Comparison of ENCODE assay signal across 15 cellular contexts in genomic region chr18:49656098-49656591, GRCh38.
DNase-seq lines count a peak whose midpoint lies in the region; ATAC-seq, FAIRE-seq and TF ChIP-seq lines count a peak whose summit lies in the region.
"Had no signal": no experiment of that assay in that cellular context is flagged by ENCODE, and none has a peak within 500 bp of the region (broad histone marks: within the 10 kb centered on the region; RNA-seq: fewer than 3 reads in every experiment).

No MANE protein-coding gene starts in this region.

- DNase-seq in ELF-1 (ENCODE audit: low read depth, low spot score) (peak; percentile 39), M059J (ENCODE audit: low read depth) (peak; percentile 100), K562 (ENCODE audit: extremely low read depth in 1 of 4, low spot score in 3 of 4) (no peak), mucosa of descending colon (no peak), heart left ventricle (no peak), left cardiac atrium (no peak)
- DNase-seq: activated T-cell treated with anti-CD3 and anti-CD28 coated beads, Interleukin-2, amount 50 U/mL, for 24 hours; hypothalamus; naive thymus-derived CD8-positive, alpha-beta T cell; stimulated activated CD4-positive, alpha-beta T cell treated with anti-CD3 and anti-CD28 coated beads, Interleukin-15, amount 100 ng/mL, for 24 hours; T-helper 1 cell had no signal

- no peak for TF ChIP-seq EP300 in K562 (IDR thresholded peaks at IDR 0.05; ENCODE audit: low read length)

- no peak overlapping the region for H3K9ac ChIP-seq in K562 (ENCODE audit: insufficient read depth in 1 of 2, low read depth in 2 of 2, low read length in 2 of 2)

- no peaks in the 10 kb centered on the region for H3K79me2 ChIP-seq in K562 (ENCODE audit: control insufficient read depth, insufficient read depth, low read length)

- H3K4me1 ChIP-seq in K562 (replicated peaks in 1 of 2; ENCODE audit: control insufficient read depth in 2 of 2, insufficient read depth in 2 of 2, low read length in 2 of 2) (no peaks in the 10 kb centered on the region), mucosa of descending colon (ENCODE audit: low read depth) (no peaks in the 10 kb centered on the region), heart left ventricle (no peaks in the 10 kb centered on the region)

- TF ChIP-seq POLR2A in K562 (conservative IDR thresholded peaks at IDR 0.05) (no peak), heart left ventricle (IDR thresholded peaks at IDR 0.05) (no peak)

- CTCF ChIA-PET in K562 (lab: Yijun Ruan, JAX; ENCODE audit: low intra/inter-chr PET ratio), result no interaction called here

- peaks cover 0 to 27% of the 10 kb centered on the region in 2 experiments; a peak in 2 of 5 replicates for H3K27me3 ChIP-seq in K562 (ENCODE audit: control insufficient read depth in 2 of 2, insufficient read depth in 2 of 2, low read length in 2 of 2)
- no peaks in the 10 kb centered on the region for H3K27me3 ChIP-seq in heart left ventricle

- WGBS in K562 (ENCODE audit: insufficient coverage, low coverage, missing lambda C conversion rate), result 0% methylated on average over 8 of the region's 8 CpGs
- 74 to 78% (median 76%) methylated on average over 8 of the region's 8 CpGs for WGBS in heart left ventricle, 4 donors

- intact Hi-C loops in K562 (cut with micrococcal nuclease) (no loop called here), mucosa of descending colon (cut with DNase I, micrococcal nuclease) (no loop called here), heart left ventricle (cut with DNase I) (no loop called here), left cardiac atrium (cut with DNase I) (no loop called here)

- no peak for TF ChIP-seq CTCF in K562 (IDR thresholded peaks at IDR 0.05 in 2 of 3, conservative IDR thresholded peaks at IDR 0.05 in 1 of 3; ENCODE audit: insufficient read depth in 2 of 3, low read depth in 1 of 3, low read length in 3 of 3)
- TF ChIP-seq CTCF in mucosa of descending colon (IDR thresholded peaks at IDR 0.05), result no peak
- no peak for TF ChIP-seq CTCF in heart left ventricle (IDR thresholded peaks at IDR 0.05)

- ATAC-seq in K562 (no peak), mucosa of descending colon (peak; percentile 80), GM21529 (IDR thresholded peaks at IDR 0.05; ENCODE audit: unreplicated experiment) (no peak), heart left ventricle (no peak), left cardiac atrium (no peak), GM21576 (IDR thresholded peaks at IDR 0.05; ENCODE audit: unreplicated experiment) (no peak)
- ATAC-seq: naive thymus-derived CD8-positive, alpha-beta T cell had no signal

- TF ChIP-seq RAD21 in K562 (CRISPR knock-in tag; conservative IDR thresholded peaks at IDR 0.05 in 1 of 2, IDR thresholded peaks at IDR 0.05 in 1 of 2), result no peak

- no peaks in the 10 kb centered on the region for H4K20me1 ChIP-seq in K562 (replicated peaks; ENCODE audit: control insufficient read depth, insufficient read depth, low read length)

- no TSS peak for BruUV-seq in K562 (replicated peaks; lab: Mats Ljungman, UMichigan)

- no peak overlapping the region for H3K4me2 ChIP-seq in K562 (ENCODE audit: insufficient read depth, low read length)

- in situ Hi-C loops in K562 (cut with MboI), result no loop called here

- no peaks in the 10 kb centered on the region for H3K9me3 ChIP-seq in K562 (replicated peaks; ENCODE audit: control insufficient read depth, insufficient read depth, low read depth, low read length)
- H3K9me3 ChIP-seq in mucosa of descending colon, result no peaks in the 10 kb centered on the region
- H3K9me3 ChIP-seq in heart left ventricle, result no peaks in the 10 kb centered on the region

- no peaks in the 10 kb centered on the region for H3K9me1 ChIP-seq in K562 (ENCODE audit: control insufficient read depth, insufficient read depth, low read length)

- POLR2A ChIA-PET in K562 (lab: Yijun Ruan, JAX), result interaction anchor here (0.7 to 1.5 kb wide), 2 partner anchors 15 to 17 kb away, joined by 3 read pairs; no protein-coding TSS in a partner anchor

- H3K27ac ChIP-seq in K562 (ENCODE audit: extremely low read depth, low read depth, low read length) (no peak overlapping the region), heart left ventricle (no peak overlapping the region)

- no peak for FAIRE-seq in K562 (lab: Jason Lieb, UNC)
- FAIRE-seq: colon, G401.6 had no signal

- no peak overlapping the region for H2AFZ ChIP-seq in K562 (ENCODE audit: low read depth, low read length)

- no peak overlapping the region for H3K4me3 ChIP-seq in K562
- H3K4me3 ChIP-seq in mucosa of descending colon, result no peak overlapping the region
- no peak overlapping the region for H3K4me3 ChIP-seq in heart left ventricle

- H3K36me3 ChIP-seq in K562 (ENCODE audit: control insufficient read depth, insufficient read depth, low read length) (no peaks in the 10 kb centered on the region), mucosa of descending colon (ENCODE audit: low read depth) (no peaks in the 10 kb centered on the region), heart left ventricle (no peaks in the 10 kb centered on the region)

TF ChIP-seq in K562, 482 proteins besides CTCF, POLR2A, EP300 and RAD21:
- peak; percentile 49 for TF ChIP-seq FOSL1 (tag; conservative IDR thresholded peaks at IDR 0.05)
- no peak for TF ChIP-seq CCNT2 (IDR thresholded peaks at IDR 0.05; ENCODE audit: borderline replicate concordance, extremely low read depth, insufficient read length, low read depth, low read length)
- TF ChIP-seq ZBTB9 (CRISPR knock-in tag; IDR thresholded peaks at IDR 0.05), result 0 out of 2 replicates have a peak, but pooled peaks have one; percentile 31
- TF ChIP-seq CXXC5 (CRISPR knock-in tag; IDR thresholded peaks at IDR 0.05), result no peak
- no peak for TF ChIP-seq RBM22 (IDR thresholded peaks at IDR 0.05; ENCODE audit: low read depth, low read length, poor library complexity, severe bottlenecking)

Comparison
In these comparisons a context has a peak if more than half of its experiments do, and no peak if none do; other contexts are left out.
1. DNase-seq: peak in ELF-1 (single experiment) and M059J (single experiment); none in K562 (0 of 4), mucosa of descending colon (0 of 3), heart left ventricle (0 of 5) and left cardiac atrium (single experiment).